ENCODE assay signal across 10 cellular contexts in genomic region chr14:99245541-99246511, GRCh38. TPM values are rescaled to one million over a fixed set of nuclear protein-coding genes. Genes with fewer than 3 reads are reported as not detected.
A peak's percentile ranks its signal among the peaks of the same experiment; 100 is the strongest.
DNase-seq lines count a peak whose midpoint lies in the region; ATAC-seq and TF ChIP-seq lines count a peak whose summit lies in the region.
"Had no signal": no experiment of that assay in that cellular context is flagged by ENCODE, and none has a peak within 500 bp of the region (broad histone marks: within the 10 kb centered on the region; RNA-seq: fewer than 3 reads in every experiment).

No MANE protein-coding gene starts in this region.

- ATAC-seq in activated naive CD8-positive, alpha-beta T cell treated with anti-CD3 and anti-CD28 coated beads, Interleukin-2, amount 50 U/mL, for 24 hours, result no peak
- ATAC-seq in HG02798 (IDR thresholded peaks at IDR 0.05; ENCODE audit: poor library complexity, unreplicated experiment) (no peak), SK-N-SH treated with all-trans-retinoic acid at 6 μM for 48 hours (no peak)
- ATAC-seq: stimulated activated memory B cell treated with anti-CD40 and anti-IgM and Interleukin-4, amounts not matched to agents 10 μg/mL and 1 μg/mL and 100 μg/mL, for 72 hours had no signal

- H3K36me3 Mint-ChIP-seq in T-helper 1 cell treated with Interleukin-12 subunit alpha and Interleukin-12 subunit beta and Interleukin-4 antibody, amounts not matched to agents 30 μg/mL and 1 μg/mL, for 36 hours (ENCODE audit: low read depth), result peaks cover 43% of the 10 kb centered on the region
- H3K36me3 Mint-ChIP-seq in activated naive CD8-positive, alpha-beta T cell treated with anti-CD3 and anti-CD28 coated beads, Interleukin-2, amount 50 U/mL, for 24 hours (ENCODE audit: low read depth), result peaks cover 6% of the 10 kb centered on the region
- peaks cover 0 to 2% (median 0%) of the 10 kb centered on the region in 3 donors for H3K36me3 Mint-ChIP-seq in immature natural killer cell
- H3K36me3 Mint-ChIP-seq in stimulated activated naive CD8-positive, alpha-beta T cell treated with anti-CD3 and anti-CD28 coated beads, Interleukin-15, Interleukin-2, amounts not matched to agents 100 ng/mL and 50 ng/mL, for 24 hours (ENCODE audit: low read depth), result peaks cover 20% of the 10 kb centered on the region
- H3K36me3 Mint-ChIP-seq: stimulated activated memory B cell treated with anti-CD40 and anti-IgM and Interleukin-4, amounts not matched to agents 10 μg/mL and 1 μg/mL and 100 μg/mL, for 72 hours had no signal

- H3K27ac Mint-ChIP-seq in T-helper 1 cell treated with Interleukin-12 subunit alpha and Interleukin-12 subunit beta and Interleukin-4 antibody, amounts not matched to agents 30 μg/mL and 1 μg/mL, for 36 hours, result peak overlapping the region; percentile 98
- peak overlapping the region; percentile 85 for H3K27ac Mint-ChIP-seq in activated naive CD8-positive, alpha-beta T cell treated with anti-CD3 and anti-CD28 coated beads, Interleukin-2, amount 50 U/mL, for 24 hours
- H3K27ac Mint-ChIP-seq in immature natural killer cell, result peak overlapping the region in 1 of 6 donors; percentile 59
- H3K27ac Mint-ChIP-seq in stimulated activated naive CD8-positive, alpha-beta T cell treated with anti-CD3 and anti-CD28 coated beads, Interleukin-15, Interleukin-2, amounts not matched to agents 100 ng/mL and 50 ng/mL, for 24 hours, result peak overlapping the region; percentile 96
- H3K27ac Mint-ChIP-seq: stimulated activated memory B cell treated with anti-CD40 and anti-IgM and Interleukin-4, amounts not matched to agents 10 μg/mL and 1 μg/mL and 100 μg/mL, for 72 hours had no signal

- H3K9me3 Mint-ChIP-seq in T-helper 1 cell treated with Interleukin-12 subunit alpha and Interleukin-12 subunit beta and Interleukin-4 antibody, amounts not matched to agents 30 μg/mL and 1 μg/mL, for 36 hours, result no peaks in the 10 kb centered on the region
- no peaks in the 10 kb centered on the region for H3K9me3 Mint-ChIP-seq in activated naive CD8-positive, alpha-beta T cell treated with anti-CD3 and anti-CD28 coated beads, Interleukin-2, amount 50 U/mL, for 24 hours
- no peaks in the 10 kb centered on the region for H3K9me3 Mint-ChIP-seq in immature natural killer cell
- no peaks in the 10 kb centered on the region for H3K9me3 Mint-ChIP-seq in stimulated activated naive CD8-positive, alpha-beta T cell treated with anti-CD3 and anti-CD28 coated beads, Interleukin-15, Interleukin-2, amounts not matched to agents 100 ng/mL and 50 ng/mL, for 24 hours
- H3K9me3 Mint-ChIP-seq: stimulated activated memory B cell treated with anti-CD40 and anti-IgM and Interleukin-4, amounts not matched to agents 10 μg/mL and 1 μg/mL and 100 μg/mL, for 72 hours had no signal

- DNase-seq in T-helper 1 cell (no peak), immature natural killer cell (no peak), GM19238 (ENCODE audit: insufficient read length, low spot score) (no peak)
- DNase-seq in activated naive CD8-positive, alpha-beta T cell treated with anti-CD3 and anti-CD28 coated beads, Interleukin-2, amount 50 U/mL, for 24 hours, result peak; percentile 46
- DNase-seq: NCI-H187 treated with DMSO at 0.1 percent for 48 hours had no signal

- H3K4me1 Mint-ChIP-seq in T-helper 1 cell treated with Interleukin-12 subunit alpha and Interleukin-12 subunit beta and Interleukin-4 antibody, amounts not matched to agents 30 μg/mL and 1 μg/mL, for 36 hours (ENCODE audit: low read depth), result peaks cover 83% of the 10 kb centered on the region
- H3K4me1 Mint-ChIP-seq in activated naive CD8-positive, alpha-beta T cell treated with anti-CD3 and anti-CD28 coated beads, Interleukin-2, amount 50 U/mL, for 24 hours, result peaks cover 88% of the 10 kb centered on the region
- H3K4me1 Mint-ChIP-seq in immature natural killer cell, result peaks cover 82 to 85% of the 10 kb centered on the region in 2 donors
- H3K4me1 Mint-ChIP-seq in stimulated activated naive CD8-positive, alpha-beta T cell treated with anti-CD3 and anti-CD28 coated beads, Interleukin-15, Interleukin-2, amounts not matched to agents 100 ng/mL and 50 ng/mL, for 24 hours (ENCODE audit: low read depth), result peaks cover 91% of the 10 kb centered on the region
- H3K4me1 Mint-ChIP-seq: stimulated activated memory B cell treated with anti-CD40 and anti-IgM and Interleukin-4, amounts not matched to agents 10 μg/mL and 1 μg/mL and 100 μg/mL, for 72 hours had no signal

- H3K4me3 Mint-ChIP-seq in T-helper 1 cell treated with Interleukin-12 subunit alpha and Interleukin-12 subunit beta and Interleukin-4 antibody, amounts not matched to agents 30 μg/mL and 1 μg/mL, for 36 hours, result peak overlapping the region; percentile 86
- peak overlapping the region; percentile 81 for H3K4me3 Mint-ChIP-seq in activated naive CD8-positive, alpha-beta T cell treated with anti-CD3 and anti-CD28 coated beads, Interleukin-2, amount 50 U/mL, for 24 hours
- H3K4me3 Mint-ChIP-seq in immature natural killer cell, result peak overlapping the region in 3 of 5 donors; percentile 29 to 46 (median 38)
- H3K4me3 Mint-ChIP-seq in stimulated activated naive CD8-positive, alpha-beta T cell treated with anti-CD3 and anti-CD28 coated beads, Interleukin-15, Interleukin-2, amounts not matched to agents 100 ng/mL and 50 ng/mL, for 24 hours, result peak overlapping the region; percentile 87
- H3K4me3 Mint-ChIP-seq: stimulated activated memory B cell treated with anti-CD40 and anti-IgM and Interleukin-4, amounts not matched to agents 10 μg/mL and 1 μg/mL and 100 μg/mL, for 72 hours had no signal

- H3K27me3 Mint-ChIP-seq in T-helper 1 cell treated with Interleukin-12 subunit alpha and Interleukin-12 subunit beta and Interleukin-4 antibody, amounts not matched to agents 30 μg/mL and 1 μg/mL, for 36 hours (ENCODE audit: low read depth), result no peaks in the 10 kb centered on the region
- no peaks in the 10 kb centered on the region for H3K27me3 Mint-ChIP-seq in activated naive CD8-positive, alpha-beta T cell treated with anti-CD3 and anti-CD28 coated beads, Interleukin-2, amount 50 U/mL, for 24 hours
- H3K27me3 Mint-ChIP-seq in immature natural killer cell (ENCODE audit: low read depth in 3 of 3), result peaks cover 0 to 4% (median 3%) of the 10 kb centered on the region in 3 donors
- no peaks in the 10 kb centered on the region for H3K27me3 Mint-ChIP-seq in stimulated activated naive CD8-positive, alpha-beta T cell treated with anti-CD3 and anti-CD28 coated beads, Interleukin-15, Interleukin-2, amounts not matched to agents 100 ng/mL and 50 ng/mL, for 24 hours

TF ChIP-seq in SK-N-SH treated with all-trans-retinoic acid at 6 μM for 48 hours, 23 proteins besides CTCF, POLR2A, EP300 and RAD21 (continues in another document):
- no peak for TF ChIP-seq ZC3H10 (CRISPR knock-in tag; IDR thresholded peaks at IDR 0.05)
- no peak for TF ChIP-seq ARNTL (CRISPR knock-in tag; IDR thresholded peaks at IDR 0.05; ENCODE audit: borderline replicate concordance, low read depth)
- no peak for TF ChIP-seq ESRRG (CRISPR knock-in tag; IDR thresholded peaks at IDR 0.05)
- TF ChIP-seq CSDC2 (CRISPR knock-in tag; IDR thresholded peaks at IDR 0.05), result no peak
- no peak for TF ChIP-seq OSR1 (CRISPR knock-in tag; IDR thresholded peaks at IDR 0.05)
- no peak for TF ChIP-seq ZNF8 (CRISPR knock-in tag; IDR thresholded peaks at IDR 0.05)
- TF ChIP-seq PPARA (CRISPR knock-in tag; IDR thresholded peaks at IDR 0.05; ENCODE audit: borderline replicate concordance), result no peak
- no peak for TF ChIP-seq TCF4 (CRISPR knock-in tag; IDR thresholded peaks at IDR 0.05; ENCODE audit: borderline replicate concordance)
- TF ChIP-seq, protein P1, sequence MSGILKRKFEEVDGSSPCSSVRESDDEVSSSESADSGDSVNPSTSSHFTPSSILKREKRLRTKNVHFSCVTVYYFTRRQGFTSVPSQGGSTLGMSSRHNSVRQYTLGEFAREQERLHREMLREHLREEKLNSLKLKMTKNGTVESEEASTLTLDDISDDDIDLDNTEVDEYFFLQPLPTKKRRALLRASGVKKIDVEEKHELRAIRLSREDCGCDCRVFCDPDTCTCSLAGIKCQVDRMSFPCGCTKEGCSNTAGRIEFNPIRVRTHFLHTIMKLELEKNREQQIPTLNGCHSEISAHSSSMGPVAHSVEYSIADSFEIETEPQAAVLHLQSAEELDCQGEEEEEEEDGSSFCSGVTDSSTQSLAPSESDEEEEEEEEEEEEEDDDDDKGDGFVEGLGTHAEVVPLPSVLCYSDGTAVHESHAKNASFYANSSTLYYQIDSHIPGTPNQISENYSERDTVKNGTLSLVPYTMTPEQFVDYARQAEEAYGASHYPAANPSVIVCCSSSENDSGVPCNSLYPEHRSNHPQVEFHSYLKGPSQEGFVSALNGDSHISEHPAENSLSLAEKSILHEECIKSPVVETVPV (CRISPR knock-in tag; IDR thresholded peaks at IDR 0.05), result no peak
- TF ChIP-seq ZNF565 (CRISPR knock-in tag; conservative IDR thresholded peaks at IDR 0.05; ENCODE audit: low read depth), result no peak
- no peak for TF ChIP-seq RARB (CRISPR knock-in tag; IDR thresholded peaks at IDR 0.05)
- TF ChIP-seq, protein P2, sequence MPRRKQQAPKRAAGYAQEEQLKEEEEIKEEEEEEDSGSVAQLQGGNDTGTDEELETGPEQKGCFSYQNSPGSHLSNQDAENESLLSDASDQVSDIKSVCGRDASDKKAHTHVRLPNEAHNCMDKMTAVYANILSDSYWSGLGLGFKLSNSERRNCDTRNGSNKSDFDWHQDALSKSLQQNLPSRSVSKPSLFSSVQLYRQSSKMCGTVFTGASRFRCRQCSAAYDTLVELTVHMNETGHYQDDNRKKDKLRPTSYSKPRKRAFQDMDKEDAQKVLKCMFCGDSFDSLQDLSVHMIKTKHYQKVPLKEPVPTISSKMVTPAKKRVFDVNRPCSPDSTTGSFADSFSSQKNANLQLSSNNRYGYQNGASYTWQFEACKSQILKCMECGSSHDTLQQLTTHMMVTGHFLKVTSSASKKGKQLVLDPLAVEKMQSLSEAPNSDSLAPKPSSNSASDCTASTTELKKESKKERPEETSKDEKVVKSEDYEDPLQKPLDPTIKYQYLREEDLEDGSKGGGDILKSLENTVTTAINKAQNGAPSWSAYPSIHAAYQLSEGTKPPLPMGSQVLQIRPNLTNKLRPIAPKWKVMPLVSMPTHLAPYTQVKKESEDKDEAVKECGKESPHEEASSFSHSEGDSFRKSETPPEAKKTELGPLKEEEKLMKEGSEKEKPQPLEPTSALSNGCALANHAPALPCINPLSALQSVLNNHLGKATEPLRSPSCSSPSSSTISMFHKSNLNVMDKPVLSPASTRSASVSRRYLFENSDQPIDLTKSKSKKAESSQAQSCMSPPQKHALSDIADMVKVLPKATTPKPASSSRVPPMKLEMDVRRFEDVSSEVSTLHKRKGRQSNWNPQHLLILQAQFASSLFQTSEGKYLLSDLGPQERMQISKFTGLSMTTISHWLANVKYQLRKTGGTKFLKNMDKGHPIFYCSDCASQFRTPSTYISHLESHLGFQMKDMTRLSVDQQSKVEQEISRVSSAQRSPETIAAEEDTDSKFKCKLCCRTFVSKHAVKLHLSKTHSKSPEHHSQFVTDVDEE (CRISPR knock-in tag; IDR thresholded peaks at IDR 0.05), result no peak
- TF ChIP-seq ZFP30 (CRISPR knock-in tag; IDR thresholded peaks at IDR 0.05), result no peak

RNA-seq across cellular contexts. Expression of gene BCL11B, which starts 26.2 kb away (rescaled TPM):
- polyA plus RNA-seq in immature natural killer cell, result 1 to 10 TPM in 2 of 3 donors, under 1 TPM in 1; 0.75 to 3.1 (median 1.0) TPM
